Comparison of ENCODE assay signal across 9 cellular contexts in genomic region chr10:84214612-84215235, GRCh38. TPM values are rescaled to one million over a fixed set of nuclear protein-coding genes. Genes with fewer than 3 reads are reported as not detected.
DNase-seq lines count a peak whose midpoint lies in the region; ATAC-seq and TF ChIP-seq lines count a peak whose summit lies in the region.
"Had no signal": no experiment of that assay in that cellular context is flagged by ENCODE, and none has a peak within 500 bp of the region (broad histone marks: within the 10 kb centered on the region; RNA-seq: fewer than 3 reads in every experiment).

No MANE protein-coding gene starts in this region.

- ATAC-seq in GM19463 (IDR thresholded peaks at IDR 0.05; ENCODE audit: unreplicated experiment) (peak; percentile 88), HG03442 (IDR thresholded peaks at IDR 0.05; ENCODE audit: unreplicated experiment) (peak; percentile 93)
- peak; percentile 58 to 82 for ATAC-seq in stimulated activated naive B cell treated with anti-CD40 and anti-IgM and Interleukin-4, amounts not matched to agents 10 μg/mL and 1 μg/mL and 100 μg/mL, for 72 hours (replicated peaks)

- peaks cover 3% of the 10 kb centered on the region for H3K4me1 Mint-ChIP-seq in glutamatergic neuron (ENCODE audit: low read depth, unreplicated experiment)
- H3K4me1 Mint-ChIP-seq in stimulated activated naive B cell treated with anti-CD40 and anti-IgM and Interleukin-4, amounts not matched to agents 10 μg/mL and 1 μg/mL and 100 μg/mL, for 72 hours = peaks cover 0 to 2% of the 10 kb centered on the region in 2 donors

- H3K4me3 Mint-ChIP-seq in glutamatergic neuron (ENCODE audit: unreplicated experiment) = no peak overlapping the region
- H3K4me3 Mint-ChIP-seq in stimulated activated naive B cell treated with anti-CD40 and anti-IgM and Interleukin-4, amounts not matched to agents 10 μg/mL and 1 μg/mL and 100 μg/mL, for 72 hours = peak overlapping the region in 1 of 2 donors; percentile 30

- no peak overlapping the region for H3K4me3 ChIP-seq in WI38 (ENCODE audit: low read depth, low read length)

- POLR2A ChIA-PET in GM10248 (lab: Yijun Ruan, JAX) = no interaction called here

- H3K27me3 Mint-ChIP-seq in glutamatergic neuron (ENCODE audit: unreplicated experiment) = peaks cover 5% of the 10 kb centered on the region
- H3K27me3 Mint-ChIP-seq in stimulated activated naive B cell treated with anti-CD40 and anti-IgM and Interleukin-4, amounts not matched to agents 10 μg/mL and 1 μg/mL and 100 μg/mL, for 72 hours = peaks cover 8 to 18% of the 10 kb centered on the region in 2 donors

- CTCF ChIA-PET in GM10248 (lab: Yijun Ruan, JAX) = interaction anchor here (0.6 to 6.9 kb wide), 25 partner anchors 10 to 330 kb away, joined by 3 to 74 read pairs (median 4); partner anchors contain the start of genes GHITM and LRIT2

- H3K36me3 Mint-ChIP-seq in glutamatergic neuron (ENCODE audit: unreplicated experiment) = no peaks in the 10 kb centered on the region
- H3K36me3 Mint-ChIP-seq in stimulated activated naive B cell treated with anti-CD40 and anti-IgM and Interleukin-4, amounts not matched to agents 10 μg/mL and 1 μg/mL and 100 μg/mL, for 72 hours = no peaks in the 10 kb centered on the region

- H3K27ac Mint-ChIP-seq in glutamatergic neuron (ENCODE audit: unreplicated experiment) = no peak overlapping the region
- H3K27ac Mint-ChIP-seq in stimulated activated naive B cell treated with anti-CD40 and anti-IgM and Interleukin-4, amounts not matched to agents 10 μg/mL and 1 μg/mL and 100 μg/mL, for 72 hours = no peak overlapping the region

- peak; percentile 68 for DNase-seq in GM10248 (ENCODE audit: extremely low spot score)
- DNase-seq in glutamatergic neuron = peak; percentile 57
- DNase-seq in stimulated activated naive B cell treated with anti-CD40 and anti-IgM and Interleukin-4, amounts not matched to agents 10 μg/mL and 1 μg/mL and 100 μg/mL, for 72 hours = peak; percentile 13
- no peak for DNase-seq in NCI-H1092 (lab: John Stamatoyannopoulos, UW)
- no peak for DNase-seq in activated CD4-positive, CD25-positive, alpha-beta regulatory T cell (lab: John Stamatoyannopoulos, UW)

- H3K9me3 Mint-ChIP-seq in glutamatergic neuron (ENCODE audit: unreplicated experiment) = peaks cover 4% of the 10 kb centered on the region
- peaks cover 4 to 7% of the 10 kb centered on the region in 2 donors for H3K9me3 Mint-ChIP-seq in stimulated activated naive B cell treated with anti-CD40 and anti-IgM and Interleukin-4, amounts not matched to agents 10 μg/mL and 1 μg/mL and 100 μg/mL, for 72 hours

- TF ChIP-seq CTCF in GM10248 (IDR thresholded peaks at IDR 0.05; ENCODE audit: control extremely low read depth, extremely low read depth, low read depth, missing control alignments) (peak; percentile 62), WI38 (IDR thresholded peaks at IDR 0.05; ENCODE audit: low read depth, low read length) (peak; percentile 42; the same call in 1 of the 2 replicates), glutamatergic neuron (IDR thresholded peaks at IDR 0.05; ENCODE audit: partially characterized antibody, unreplicated experiment) (peak; percentile 48)

RNA-seq across cellular contexts. Expression of gene LRIT2, which starts 10.6 kb away (rescaled TPM):
- not detected for total RNA-seq in glutamatergic neuron (ENCODE audit: unreplicated experiment)
- total RNA-seq: lung microvascular endothelial cell had no signal

RNA-seq across cellular contexts. Expression of gene CDHR1, which starts 20.4 kb away (rescaled TPM):
- total RNA-seq in glutamatergic neuron (ENCODE audit: unreplicated experiment) = 6.1 TPM

RNA-seq across cellular contexts. Expression of gene LRIT1, which starts 26.6 kb away (rescaled TPM):
- not detected for total RNA-seq in glutamatergic neuron (ENCODE audit: unreplicated experiment)
- total RNA-seq: lung microvascular endothelial cell had no signal

RNA-seq across cellular contexts. Expression of gene RGR, which starts 30.1 kb away (rescaled TPM):
- not detected for total RNA-seq in glutamatergic neuron (ENCODE audit: unreplicated experiment)
- total RNA-seq: lung microvascular endothelial cell had no signal

RNA-seq across cellular contexts. Expression of gene GPR15LG, which starts 41.1 kb away (rescaled TPM):
- total RNA-seq in glutamatergic neuron (ENCODE audit: unreplicated experiment) = not detected
- total RNA-seq: lung microvascular endothelial cell had no signal

Comparison
In these comparisons a context has a peak if more than half of its experiments do, and no peak if none do; other contexts are left out.
1. DNase-seq: peak in GM10248 (single experiment), glutamatergic neuron (single experiment) and stimulated activated naive B cell treated with anti-CD40 and anti-IgM and Interleukin-4, amounts not matched to agents 10 μg/mL and 1 μg/mL and 100 μg/mL, for 72 hours (single experiment); none in NCI-H1092 (single experiment) and activated CD4-positive, CD25-positive, alpha-beta regulatory T cell (0 of 4).
2. Peak in every context shown above with its lines, with median percentiles within 50 percentile points of each other: CTCF ChIP-seq and ATAC-seq.